In the genomic region with DNA sequence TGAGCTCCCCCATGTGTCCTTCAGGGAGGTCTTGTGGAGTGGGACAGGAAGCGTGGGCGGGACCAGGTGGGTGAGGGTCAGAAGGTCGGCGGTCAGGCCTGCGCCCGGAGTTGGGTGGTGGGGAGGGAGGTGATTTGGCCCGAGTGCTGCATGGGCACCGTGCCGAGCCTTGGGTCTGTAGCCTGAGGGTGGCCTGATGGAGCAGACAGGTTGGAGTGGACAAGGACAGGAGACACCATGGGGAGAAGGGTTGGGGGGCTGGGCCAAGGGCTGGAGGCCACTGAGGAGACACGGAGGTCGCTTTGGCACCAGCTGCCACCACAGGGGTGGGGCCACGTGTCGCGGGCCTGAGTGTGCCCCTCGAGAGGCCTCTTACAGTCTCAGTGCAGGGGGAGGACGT, we compare ENCODE assay signal across 19 cellular contexts. TPM values are rescaled to one million over a fixed set of nuclear protein-coding genes. Genes with fewer than 3 reads are reported as not detected.
A peak's percentile ranks its signal among the peaks of the same experiment; 100 is the strongest.
DNase-seq lines count a peak whose midpoint lies in the region; ATAC-seq, FAIRE-seq and TF ChIP-seq lines count a peak whose summit lies in the region.
"Had no signal": no experiment of that assay in that cellular context is flagged by ENCODE, and none has a peak within 500 bp of the region (broad histone marks: within the 10 kb centered on the region; RNA-seq: fewer than 3 reads in every experiment).

No MANE protein-coding gene starts in this region.

- FAIRE-seq in kidney (lab: Jason Lieb, UNC) = no peak
- FAIRE-seq in GM19239 (lab: Jason Lieb, UNC) = no peak
- FAIRE-seq: GM12891 had no signal

- no peak for TF ChIP-seq POLR2A in ovary (IDR thresholded peaks at IDR 0.05)

- H3K36me3 ChIP-seq in HEK293 (ENCODE audit: control insufficient read depth in 2 of 2, insufficient read depth in 1 of 2, low read length in 2 of 2) = peaks cover 0 to 73% of the 10 kb centered on the region in 2 experiments; a peak in 2 of 3 replicates
- H3K36me3 ChIP-seq in kidney (ENCODE audit: control insufficient read depth in 1 of 2, insufficient read depth in 2 of 2, low read length in 2 of 2) = peaks cover 23 to 38% of the 10 kb centered on the region in 2 donors
- H3K36me3 ChIP-seq in ovary = no peaks in the 10 kb centered on the region
- H3K36me3 ChIP-seq in hepatocyte (replicated peaks; ENCODE audit: insufficient read depth, low read depth) = no peaks in the 10 kb centered on the region

- H3K9me3 Mint-ChIP-seq in activated T-cell treated with anti-CD3 and anti-CD28 coated beads, Interleukin-2, amount 50 U/mL, for 24 hours = no peaks in the 10 kb centered on the region
- no peaks in the 10 kb centered on the region for H3K9me3 Mint-ChIP-seq in stimulated activated memory B cell treated with anti-CD40 and anti-IgM and Interleukin-4, amounts not matched to agents 10 μg/mL and 1 μg/mL and 100 μg/mL, for 72 hours

- POLR2A ChIA-PET in HEK293 (lab: Yijun Ruan, JAX) = no interaction called here

- no peaks in the 10 kb centered on the region for H3K27me3 Mint-ChIP-seq in activated T-cell treated with anti-CD3 and anti-CD28 coated beads, Interleukin-2, amount 50 U/mL, for 24 hours
- no peaks in the 10 kb centered on the region for H3K27me3 Mint-ChIP-seq in stimulated activated memory B cell treated with anti-CD40 and anti-IgM and Interleukin-4, amounts not matched to agents 10 μg/mL and 1 μg/mL and 100 μg/mL, for 72 hours
- H3K27me3 Mint-ChIP-seq: CD4-positive, CD25-positive, alpha-beta regulatory T cell had no signal

- WGBS in ovary, 3 donors = 72 to 76% (median 73%) methylated on average over 16 of the region's 16 CpGs
- 90% methylated on average over 13 of the region's 16 CpGs for WGBS in hepatocyte (ENCODE audit: low lambda C conversion rate, missing lambda C conversion rate)

- TF ChIP-seq EP300 in ovary (IDR thresholded peaks at IDR 0.05) = no peak

- H3K27me3 ChIP-seq in ovary (no peaks in the 10 kb centered on the region), hepatocyte (no peaks in the 10 kb centered on the region)
- H3K27me3 ChIP-seq: MG63 had no signal

- CTCF ChIA-PET in HEK293 (lab: Yijun Ruan, JAX) = interaction anchor here (0.9 to 1.1 kb wide), 2 partner anchors 24 to 131 kb away, joined by 3 read pairs; no protein-coding TSS in a partner anchor

- H3K36me3 Mint-ChIP-seq in activated T-cell treated with anti-CD3 and anti-CD28 coated beads, Interleukin-2, amount 50 U/mL, for 24 hours (ENCODE audit: low read depth) = peaks cover 76% of the 10 kb centered on the region
- H3K36me3 Mint-ChIP-seq in stimulated activated memory B cell treated with anti-CD40 and anti-IgM and Interleukin-4, amounts not matched to agents 10 μg/mL and 1 μg/mL and 100 μg/mL, for 72 hours = peaks cover 43% of the 10 kb centered on the region

- peak overlapping the region; percentile 13 for H3K27ac Mint-ChIP-seq in activated T-cell treated with anti-CD3 and anti-CD28 coated beads, Interleukin-2, amount 50 U/mL, for 24 hours
- H3K27ac Mint-ChIP-seq in stimulated activated memory B cell treated with anti-CD40 and anti-IgM and Interleukin-4, amounts not matched to agents 10 μg/mL and 1 μg/mL and 100 μg/mL, for 72 hours = no peak overlapping the region
- H3K27ac Mint-ChIP-seq: CD4-positive, CD25-positive, alpha-beta regulatory T cell had no signal

- no peak overlapping the region for H3K4me3 ChIP-seq in HEK293 (ENCODE audit: low read depth, low read length)
- no peak overlapping the region for H3K4me3 ChIP-seq in kidney (ENCODE audit: low read length in 2 of 2)
- no peak overlapping the region for H3K4me3 ChIP-seq in ovary
- no peak overlapping the region for H3K4me3 ChIP-seq in hepatocyte
- H3K4me3 ChIP-seq: GM23248, MG63 had no signal

- H3K4me1 Mint-ChIP-seq in activated T-cell treated with anti-CD3 and anti-CD28 coated beads, Interleukin-2, amount 50 U/mL, for 24 hours (ENCODE audit: low read depth) = peaks cover 12% of the 10 kb centered on the region
- no peaks in the 10 kb centered on the region for H3K4me1 Mint-ChIP-seq in stimulated activated memory B cell treated with anti-CD40 and anti-IgM and Interleukin-4, amounts not matched to agents 10 μg/mL and 1 μg/mL and 100 μg/mL, for 72 hours

- H3K9me2 ChIP-seq in hepatocyte (replicated peaks; ENCODE audit: insufficient read depth) = no peaks in the 10 kb centered on the region

- no peak overlapping the region for H3K27ac ChIP-seq in HEK293 (ENCODE audit: extremely low read depth, low read depth, low read length)
- peak overlapping the region; percentile 22 to 28 for H3K27ac ChIP-seq in kidney (ENCODE audit: low read depth in 2 of 2, low read length in 2 of 2)
- no peak overlapping the region for H3K27ac ChIP-seq in ovary
- H3K27ac ChIP-seq in hepatocyte = no peak overlapping the region
- H3K27ac ChIP-seq: GM23248 had no signal

- no peak overlapping the region for H3K4me3 Mint-ChIP-seq in activated T-cell treated with anti-CD3 and anti-CD28 coated beads, Interleukin-2, amount 50 U/mL, for 24 hours
- no peak overlapping the region for H3K4me3 Mint-ChIP-seq in stimulated activated memory B cell treated with anti-CD40 and anti-IgM and Interleukin-4, amounts not matched to agents 10 μg/mL and 1 μg/mL and 100 μg/mL, for 72 hours
- H3K4me3 Mint-ChIP-seq: CD4-positive, CD25-positive, alpha-beta regulatory T cell had no signal

- TF ChIP-seq CTCF in HEK293 (tag by site-specific recombination; IDR thresholded peaks at IDR 0.05) = no peak
- no peak for TF ChIP-seq CTCF in kidney (IDR thresholded peaks at IDR 0.05; ENCODE audit: borderline replicate concordance, extremely low read depth, insufficient read depth)
- TF ChIP-seq CTCF in ovary (IDR thresholded peaks at IDR 0.05) = no peak
- TF ChIP-seq CTCF in hepatocyte (IDR thresholded peaks at IDR 0.05; ENCODE audit: poor library complexity) = no peak

- no peak overlapping the region for H2AFZ ChIP-seq in hepatocyte
- H2AFZ ChIP-seq: GM23248 had no signal

- H3K9me3 ChIP-seq in HEK293 (ENCODE audit: control insufficient read depth, insufficient read depth, low read depth, low read length) (no peaks in the 10 kb centered on the region), kidney (ENCODE audit: control insufficient read depth in 1 of 2, low read length in 2 of 2) (no peaks in the 10 kb centered on the region), ovary (no peaks in the 10 kb centered on the region), hepatocyte (ENCODE audit: low read depth) (no peaks in the 10 kb centered on the region)
- H3K9me3 ChIP-seq: MG63 had no signal

- no peak for DNase-seq in activated T-cell treated with anti-CD3 and anti-CD28 coated beads, Interleukin-2, amount 50 U/mL, for 24 hours
- no peak for DNase-seq in activated T-cell treated with anti-CD3 and anti-CD28 coated beads, Interleukin-2, amount 50 U/mL, for 1 hour
- DNase-seq in kidney = no peak
- no peak for DNase-seq in ovary
- no peak for DNase-seq in GM19239 (ENCODE audit: insufficient read length, low spot score)
- DNase-seq in hepatocyte (ENCODE audit: low spot score) = no peak
- DNase-seq: Calu3; CD4-positive, CD25-positive, alpha-beta regulatory T cell; GM23248; MG63; NCI-H1105; NCI-H187; NCI-H446; PC-3; SHP77 had no signal

- no peak overlapping the region for H3K4me2 ChIP-seq in hepatocyte

- peak; percentile 31 for ATAC-seq in stimulated activated memory B cell treated with anti-CD40 and anti-IgM and Interleukin-4, amounts not matched to agents 10 μg/mL and 1 μg/mL and 100 μg/mL, for 72 hours
- ATAC-seq: PC-3 had no signal

- no peaks in the 10 kb centered on the region for H4K20me1 ChIP-seq in hepatocyte (ENCODE audit: insufficient read depth, poor library complexity, severe bottlenecking)

- H3K79me2 ChIP-seq in hepatocyte = no peaks in the 10 kb centered on the region

- no peak overlapping the region for H3K9ac ChIP-seq in kidney (ENCODE audit: low read length in 2 of 2)
- H3K9ac ChIP-seq: GM23248 had no signal

- H3K4me1 ChIP-seq in HEK293 (ENCODE audit: control insufficient read depth, insufficient read depth, low read length) (no peaks in the 10 kb centered on the region), kidney (ENCODE audit: control insufficient read depth in 1 of 2, insufficient read depth in 1 of 2, low read depth in 1 of 2, low read length in 2 of 2) (peaks cover 0 to 16% of the 10 kb centered on the region in 2 donors), ovary (ENCODE audit: insufficient read depth) (no peaks in the 10 kb centered on the region), hepatocyte (ENCODE audit: insufficient read depth) (no peaks in the 10 kb centered on the region)

- intact Hi-C loops in kidney (cut with DNase I) = no loop called here
- intact Hi-C loops in ovary (cut with DNase I) = no loop called here

TF ChIP-seq in HEK293, 187 proteins besides CTCF, POLR2A, EP300 and RAD21:
- TF ChIP-seq KLF9 (tag by site-specific recombination; IDR thresholded peaks at IDR 0.05; ENCODE audit: low read depth) = no peak
- 0 out of 2 replicates have a peak, but pooled peaks have one; percentile 7 for TF ChIP-seq EGR2 (tag by site-specific recombination; IDR thresholded peaks at IDR 0.05; ENCODE audit: low read depth)

RNA-seq across cellular contexts. Expression of a gene that starts 53.1 kb away (rescaled TPM):
- total RNA-seq in kidney = 144 TPM
- 76.5 TPM for polyA plus RNA-seq in kidney (ENCODE audit: insufficient read depth, low read depth, low replicate concordance)
- 10 to 100 TPM; 27.7 to 80.1 (median 54.0) TPM for total RNA-seq in ovary
- polyA plus RNA-seq in ovary = 100 to 1,000 TPM in 1 of 2 donors, 10 to 100 TPM in 1; 31.1 to 151 TPM
- 57.8 and 68.0 TPM in 2 replicates for total RNA-seq in hepatocyte
- polyA plus RNA-seq in hepatocyte = 49.7 and 56.2 TPM in 2 replicates

RNA-seq across cellular contexts. Expression of a gene that starts 57.7 kb away (rescaled TPM):
- 3.0 TPM for total RNA-seq in kidney
- 1.1 TPM for polyA plus RNA-seq in kidney (ENCODE audit: insufficient read depth, low read depth, low replicate concordance)
- total RNA-seq in ovary = 1 to 10 TPM in 1 of 7 donors, under 1 TPM in 5, not detected in 1; 0.23 to 7.2 (median 0.41) TPM
- polyA plus RNA-seq in ovary = under 1 TPM; 0.02 to 0.06 TPM
- total RNA-seq in hepatocyte = not detected in 2 replicates
- polyA plus RNA-seq in hepatocyte = not detected in 2 replicates
- total RNA-seq: A172; CD4-positive, CD25-positive, alpha-beta regulatory T cell; GM23248 had no signal
- polyA plus RNA-seq: GM23248 had no signal

Comparison
In these comparisons a context has a peak if more than half of its experiments do, and no peak if none do; other contexts are left out.
1. H3K27ac ChIP-seq: peak in kidney (2 of 2); none in HEK293 (single experiment), ovary (0 of 2) and hepatocyte (single experiment).